ENCODE assay signal across 23 cellular contexts in genomic region chr3:73710340-73710739, GRCh38.
"Had no signal": no experiment of that assay in that cellular context is flagged by ENCODE, and none has a peak within 500 bp of the region (broad histone marks: within the 10 kb centered on the region; RNA-seq: fewer than 3 reads in every experiment).

No MANE protein-coding gene starts in this region.

- H3K4me1 Mint-ChIP-seq: stimulated activated memory B cell treated with anti-CD40 and anti-IgM and Interleukin-4, amounts not matched to agents 10 μg/mL and 1 μg/mL and 100 μg/mL, for 72 hours had no signal

- H3K4me3 Mint-ChIP-seq: dendritic cell treated with granulocyte-macrophage colony-stimulating factor and Interleukin-4, amounts not matched to agents 40 ng/mL and 50 ng/mL, for 4 days; effector memory CD8-positive, alpha-beta T cell; naive thymus-derived CD8-positive, alpha-beta T cell; stimulated activated memory B cell treated with anti-CD40 and anti-IgM and Interleukin-4, amounts not matched to agents 10 μg/mL and 1 μg/mL and 100 μg/mL, for 72 hours; stimulated activated naive CD8-positive, alpha-beta T cell treated with anti-CD3 and anti-CD28 coated beads, Interleukin-15, Interleukin-2, amounts not matched to agents 100 ng/mL and 50 ng/mL, for 24 hours had no signal

- ATAC-seq: effector memory CD8-positive, alpha-beta T cell; gastroesophageal sphincter; left lobe of liver; mucosa of descending colon; naive thymus-derived CD8-positive, alpha-beta T cell; right lobe of liver; stimulated activated memory B cell treated with anti-CD40 and anti-IgM and Interleukin-4, amounts not matched to agents 10 μg/mL and 1 μg/mL and 100 μg/mL, for 72 hours had no signal

- H3K27me3 ChIP-seq: gastroesophageal sphincter, ovary, right lobe of liver, spleen, testis, transverse colon had no signal

- H3K27me3 Mint-ChIP-seq: dendritic cell treated with granulocyte-macrophage colony-stimulating factor and Interleukin-4, amounts not matched to agents 40 ng/mL and 50 ng/mL, for 4 days; effector memory CD8-positive, alpha-beta T cell; stimulated activated memory B cell treated with anti-CD40 and anti-IgM and Interleukin-4, amounts not matched to agents 10 μg/mL and 1 μg/mL and 100 μg/mL, for 72 hours; stimulated activated naive CD8-positive, alpha-beta T cell treated with anti-CD3 and anti-CD28 coated beads, Interleukin-15, Interleukin-2, amounts not matched to agents 100 ng/mL and 50 ng/mL, for 24 hours had no signal

- H3K27ac Mint-ChIP-seq: dendritic cell treated with granulocyte-macrophage colony-stimulating factor and Interleukin-4, amounts not matched to agents 40 ng/mL and 50 ng/mL, for 4 days; effector memory CD8-positive, alpha-beta T cell; naive thymus-derived CD8-positive, alpha-beta T cell; progenitor cell of endocrine pancreas; stimulated activated memory B cell treated with anti-CD40 and anti-IgM and Interleukin-4, amounts not matched to agents 10 μg/mL and 1 μg/mL and 100 μg/mL, for 72 hours; stimulated activated naive CD8-positive, alpha-beta T cell treated with anti-CD3 and anti-CD28 coated beads, Interleukin-15, Interleukin-2, amounts not matched to agents 100 ng/mL and 50 ng/mL, for 24 hours had no signal

- H3K36me3 ChIP-seq: gastroesophageal sphincter, ovary, right lobe of liver, spleen, transverse colon had no signal

- H3K9me3 ChIP-seq: gastroesophageal sphincter, mucosa of descending colon, ovary, right lobe of liver, spleen, testis, transverse colon had no signal

- FAIRE-seq: colon had no signal

- H3K27ac ChIP-seq: gastroesophageal sphincter, ovary, right lobe of liver, spleen, testis, transverse colon had no signal

- H3K36me3 Mint-ChIP-seq: naive thymus-derived CD8-positive, alpha-beta T cell; stimulated activated memory B cell treated with anti-CD40 and anti-IgM and Interleukin-4, amounts not matched to agents 10 μg/mL and 1 μg/mL and 100 μg/mL, for 72 hours had no signal

- DNase-seq: cerebellar nuclear complex; effector memory CD8-positive, alpha-beta T cell; erythroblast; glutamatergic neuron; kidney glomerular epithelial cell; mammary epithelial cell; mucosa of descending colon; naive thymus-derived CD8-positive, alpha-beta T cell; ovary; right lobe of liver; spleen; stimulated activated CD4-positive, alpha-beta T cell treated with anti-CD3 and anti-CD28 coated beads, Interleukin-15, amount 100 ng/mL, for 24 hours; stimulated activated CD4-positive, alpha-beta T cell treated with anti-CD3 and anti-CD28 coated beads, Interleukin-1b, Interleukin-23, amount 100 ng/mL, for 48 hours; stimulated activated CD4-positive, alpha-beta T cell treated with anti-CD3 and anti-CD28 coated beads, Interleukin-4, amount 100 ng/mL, for 24 hours; testis; transverse colon had no signal

- H3K4me3 ChIP-seq: gastroesophageal sphincter, mucosa of descending colon, ovary, right lobe of liver, spleen, testis, transverse colon had no signal

- H3K4me1 ChIP-seq: gastroesophageal sphincter, right lobe of liver, spleen, testis, transverse colon had no signal
